39 cellular contexts compared by ENCODE assay signal in genomic region chr3:139433089-139433488, GRCh38. TPM values are rescaled to one million over a fixed set of nuclear protein-coding genes. Genes with fewer than 3 reads are reported as not detected.
"Had no signal": no experiment of that assay in that cellular context is flagged by ENCODE, and none has a peak within 500 bp of the region (broad histone marks: within the 10 kb centered on the region; RNA-seq: fewer than 3 reads in every experiment).

No MANE protein-coding gene starts in this region.

- H3K9me3 ChIP-seq: MG63 had no signal

- H3K27me3 ChIP-seq: MG63 had no signal

- H3K4me3 ChIP-seq: MG63 had no signal

- H3K36me3 ChIP-seq: MG63 had no signal

- DNase-seq: Karpas-422, Kasumi-1, MG63, MM.1S, MV-4-11, NCI-H1048, NCI-H1092, NCI-H1092 treated with DMSO at 0.1 percent for 48 hours, NCI-H1105, NCI-H1105 treated with DMSO at 0.1 percent for 48 hours, NCI-H1417, NCI-H1417 treated with DMSO at 0.1 percent for 48 hours, NCI-H1436, NCI-H1436 treated with DMSO at 0.1 percent for 48 hours, NCI-H146, NCI-H1694, NCI-H1694 treated with DMSO at 0.1 percent for 48 hours, NCI-H187, NCI-H187 treated with DMSO at 0.1 percent for 48 hours, NCI-H1930, NCI-H2029, NCI-H2029 treated with DMSO at 0.1 percent for 48 hours, NCI-H2081, NCI-H2081 treated with DMSO at 0.1 percent for 48 hours, NCI-H2107, NCI-H2171, NCI-H2171 treated with DMSO at 0.1 percent for 48 hours, NCI-H2227 treated with DMSO at 0.1 percent for 48 hours, NCI-H226, NCI-H345, NCI-H446, NCI-H446 treated with DMSO at 0.1 percent for 48 hours, NCI-H510A, NCI-H510A treated with DMSO at 0.1 percent for 48 hours, NCI-H524 had no signal

RNA-seq across cellular contexts. Expression of gene RBP2, which starts 43.2 kb away (rescaled TPM):
- total RNA-seq: LHCN-M2, M059J, MCF 10A, NCI-H460 had no signal
